In genomic region chr17:30503558-30503957, GRCh38 we compare ENCODE assay signal across 24 cellular contexts.
"Had no signal": no experiment of that assay in that cellular context is flagged by ENCODE, and none has a peak within 500 bp of the region (broad histone marks: within the 10 kb centered on the region; RNA-seq: fewer than 3 reads in every experiment).

No MANE protein-coding gene starts in this region.

- DNase-seq: activated CD4-positive, alpha-beta T cell treated with anti-CD3 and anti-CD28 coated beads, Interleukin-2, amount 50 U/mL, for 1 hour; activated CD8-positive, alpha-beta T cell treated with anti-CD3 and anti-CD28 coated beads, Interleukin-2, amount 10 ng/mL, durations not matched to agents 7 days and 5 days; activated T-cell treated with anti-CD3 and anti-CD28 coated beads, Interleukin-2, amount 50 U/mL, for 24 hours; adrenal gland; colonic mucosa; heart right ventricle; kidney; left lung; naive thymus-derived CD8-positive, alpha-beta T cell; retina; stimulated activated CD4-positive, alpha-beta T cell treated with anti-CD3 and anti-CD28 coated beads, Interleukin-4, amount 100 ng/mL, for 24 hours; stimulated activated naive CD8-positive, alpha-beta T cell treated with anti-CD3 and anti-CD28 coated beads, Interleukin-15, Interleukin-2, amounts not matched to agents 100 U/mL and 50 U/mL, for 24 hours; upper lobe of left lung had no signal

- H3K4me3 Mint-ChIP-seq: activated CD8-positive, alpha-beta T cell treated with anti-CD3 and anti-CD28 coated beads, Interleukin-2, amount 10 ng/mL, durations not matched to agents 7 days and 5 days; activated T-cell treated with anti-CD3 and anti-CD28 coated beads, Interleukin-2, amount 50 U/mL, for 24 hours; activated T-helper 17 cell treated with anti-CD3 and anti-CD28 coated beads, Interleukin-2, amount 50 U/mL, for 72 hours; central memory CD8-positive, alpha-beta T cell; mesothelial cell of epicardium; naive thymus-derived CD8-positive, alpha-beta T cell; neural progenitor cell had no signal

- H3K27ac ChIP-seq: adrenal gland, breast epithelium, colonic mucosa, esophagus muscularis mucosa, heart right ventricle, left lung, neural progenitor cell, upper lobe of left lung, VCaP had no signal

- H3K4me3 ChIP-seq: adrenal gland, breast epithelium, colonic mucosa, esophagus muscularis mucosa, heart right ventricle, left lung, lung, neural progenitor cell, upper lobe of left lung had no signal

- H3K36me3 ChIP-seq: breast epithelium had no signal

- H3K4me1 Mint-ChIP-seq: mesothelial cell of epicardium, neural progenitor cell had no signal

- H3K27ac Mint-ChIP-seq: activated CD8-positive, alpha-beta T cell treated with anti-CD3 and anti-CD28 coated beads, Interleukin-2, amount 10 ng/mL, durations not matched to agents 7 days and 5 days; activated naive CD4-positive, alpha-beta T cell treated with anti-CD3 and anti-CD28 coated beads, Interleukin-2, amount 50 U/mL, for 72 hours; activated T-cell treated with anti-CD3 and anti-CD28 coated beads, Interleukin-2, amount 50 U/mL, for 24 hours; activated T-helper 17 cell treated with anti-CD3 and anti-CD28 coated beads, Interleukin-2, amount 50 U/mL, for 72 hours; mesothelial cell of epicardium; naive thymus-derived CD8-positive, alpha-beta T cell; neural progenitor cell; progenitor cell of endocrine pancreas had no signal

- H3K4me2 ChIP-seq: neural progenitor cell had no signal

- FAIRE-seq: kidney had no signal

- H3K27me3 ChIP-seq: adrenal gland, breast epithelium, colonic mucosa, esophagus muscularis mucosa, heart right ventricle, left lung, neural progenitor cell, upper lobe of left lung had no signal

- H3K4me1 ChIP-seq: breast epithelium, colonic mucosa, esophagus muscularis mucosa, heart right ventricle had no signal

- H3K27me3 Mint-ChIP-seq: activated T-cell treated with anti-CD3 and anti-CD28 coated beads, Interleukin-2, amount 50 U/mL, for 24 hours; activated T-helper 17 cell treated with anti-CD3 and anti-CD28 coated beads, Interleukin-2, amount 50 U/mL, for 72 hours; central memory CD8-positive, alpha-beta T cell; naive thymus-derived CD8-positive, alpha-beta T cell; progenitor cell of endocrine pancreas had no signal

- ATAC-seq: activated CD4-positive, CD25-positive, alpha-beta regulatory T cell treated with anti-CD3 and anti-CD28 coated beads, Interleukin-2, amount 50 U/mL, for 24 hours; activated CD8-positive, alpha-beta T cell treated with anti-CD3 and anti-CD28 coated beads, Interleukin-2, amount 10 ng/mL, durations not matched to agents 7 days and 5 days; activated naive CD4-positive, alpha-beta T cell treated with anti-CD3 and anti-CD28 coated beads, Interleukin-2, amount 50 U/mL, for 72 hours; activated T-helper 17 cell treated with anti-CD3 and anti-CD28 coated beads, Interleukin-2, amount 50 U/mL, for 72 hours; heart right ventricle; left lung; naive thymus-derived CD8-positive, alpha-beta T cell; stimulated activated naive CD8-positive, alpha-beta T cell treated with anti-CD3 and anti-CD28 coated beads, Interleukin-15, Interleukin-2, amounts not matched to agents 100 U/mL and 50 U/mL, for 24 hours had no signal

- H3K9me3 Mint-ChIP-seq: activated naive CD4-positive, alpha-beta T cell treated with anti-CD3 and anti-CD28 coated beads, Interleukin-2, amount 50 U/mL, for 72 hours; activated T-cell treated with anti-CD3 and anti-CD28 coated beads, Interleukin-2, amount 50 U/mL, for 24 hours; activated T-helper 17 cell treated with anti-CD3 and anti-CD28 coated beads, Interleukin-2, amount 50 U/mL, for 72 hours; central memory CD8-positive, alpha-beta T cell; naive thymus-derived CD8-positive, alpha-beta T cell; neural progenitor cell had no signal

- H3K9ac ChIP-seq: neural progenitor cell had no signal
